11 cellular contexts compared by ENCODE assay signal in genomic region chr3:13574798-13575451, GRCh38. TPM values are rescaled to one million over a fixed set of nuclear protein-coding genes. Genes with fewer than 3 reads are reported as not detected.
DNase-seq lines count a peak whose midpoint lies in the region; ATAC-seq lines count a peak whose summit lies in the region.
"Had no signal": no experiment of that assay in that cellular context is flagged by ENCODE, and none has a peak within 500 bp of the region (broad histone marks: within the 10 kb centered on the region; RNA-seq: fewer than 3 reads in every experiment).

No MANE protein-coding gene starts in this region.

- peaks cover 17% of the 10 kb centered on the region for H3K36me3 ChIP-seq in mesodermal cell (ENCODE audit: control insufficient read depth, insufficient read depth, low read length)

- H3K4me1 ChIP-seq in mesodermal cell (ENCODE audit: control insufficient read depth, insufficient read depth, low read length, poor library complexity, severe bottlenecking): peaks cover 31% of the 10 kb centered on the region

- no peak overlapping the region for H3K4me3 Mint-ChIP-seq in activated T-helper 17 cell treated with anti-CD3 and anti-CD28 coated beads, Interleukin-2, amount 50 U/mL, for 72 hours
- H3K4me3 Mint-ChIP-seq: natural killer cell treated with Interleukin-12 subunit alpha and Interleukin-12 subunit beta and Interleukin-15 and Interleukin-18, amount 100 ng/mL, for 72 hours had no signal

- H3K27ac Mint-ChIP-seq in activated T-helper 17 cell treated with anti-CD3 and anti-CD28 coated beads, Interleukin-2, amount 50 U/mL, for 72 hours: no peak overlapping the region
- H3K27ac Mint-ChIP-seq: natural killer cell treated with Interleukin-12 subunit alpha and Interleukin-12 subunit beta and Interleukin-15 and Interleukin-18, amount 100 ng/mL, for 72 hours had no signal

- H3K9me3 Mint-ChIP-seq in activated T-helper 17 cell treated with anti-CD3 and anti-CD28 coated beads, Interleukin-2, amount 50 U/mL, for 72 hours: no peaks in the 10 kb centered on the region
- H3K9me3 Mint-ChIP-seq: natural killer cell treated with Interleukin-12 subunit alpha and Interleukin-12 subunit beta and Interleukin-15 and Interleukin-18, amount 100 ng/mL, for 72 hours had no signal

- no peaks in the 10 kb centered on the region for H3K4me1 Mint-ChIP-seq in activated T-helper 17 cell treated with anti-CD3 and anti-CD28 coated beads, Interleukin-2, amount 50 U/mL, for 72 hours

- WGBS in mesodermal cell (ENCODE audit: insufficient coverage in 2 of 2), 2 experiments: 46 to 59% methylated on average over 11 to 12 of the region's 18 CpGs

- H3K27me3 Mint-ChIP-seq in activated T-helper 17 cell treated with anti-CD3 and anti-CD28 coated beads, Interleukin-2, amount 50 U/mL, for 72 hours: peaks cover under 1% of the 10 kb centered on the region
- H3K27me3 Mint-ChIP-seq: natural killer cell treated with Interleukin-12 subunit alpha and Interleukin-12 subunit beta and Interleukin-15 and Interleukin-18, amount 100 ng/mL, for 72 hours had no signal

- H3K27ac ChIP-seq in mesodermal cell (ENCODE audit: low read depth, low read length, severe bottlenecking): peak overlapping the region; percentile 66
- H3K27ac ChIP-seq: HL-60 had no signal

- no peaks in the 10 kb centered on the region for H3K36me3 Mint-ChIP-seq in activated T-helper 17 cell treated with anti-CD3 and anti-CD28 coated beads, Interleukin-2, amount 50 U/mL, for 72 hours (ENCODE audit: low read depth)
- H3K36me3 Mint-ChIP-seq: natural killer cell treated with Interleukin-12 subunit alpha and Interleukin-12 subunit beta and Interleukin-15 and Interleukin-18, amount 100 ng/mL, for 72 hours had no signal

- H3K9me3 ChIP-seq in mesodermal cell (ENCODE audit: control insufficient read depth, low read length): no peaks in the 10 kb centered on the region

- no peak overlapping the region for H3K4me3 ChIP-seq in mesodermal cell (ENCODE audit: extremely low read depth, insufficient read depth, low read length, poor library complexity, severe bottlenecking)

- peak; percentile 6 to 7 for DNase-seq in stimulated activated CD4-positive, alpha-beta T cell treated with anti-CD3 and anti-CD28 coated beads, Interleukin-15, amount 100 ng/mL, for 48 hours (ENCODE audit: low read depth in 2 of 2)
- DNase-seq in stimulated activated CD4-positive, alpha-beta T cell treated with anti-CD3 and anti-CD28 coated beads, Interleukin-4, amount 100 ng/mL, for 1 hour: no peak
- DNase-seq in activated gamma-delta T cell treated with Interleukin-2 at 50 U/mL for 16 hours: no peak
- no peak for DNase-seq in NCI-H526 treated with DMSO at 0.1 percent for 48 hours (lab: John Stamatoyannopoulos, UW)
- DNase-seq in NK-92 (lab: John Stamatoyannopoulos, UW; ENCODE audit: unreplicated experiment): no peak
- no peak for DNase-seq in GM19240 (ENCODE audit: insufficient read length, low spot score)
- DNase-seq: NCI-H2171 had no signal

- peak; percentile 85 for ATAC-seq in activated T-helper 17 cell treated with anti-CD3 and anti-CD28 coated beads, Interleukin-2, amount 50 U/mL, for 72 hours (replicated peaks)
- ATAC-seq: natural killer cell treated with Interleukin-12 subunit alpha and Interleukin-12 subunit beta and Interleukin-15 and Interleukin-18, amount 100 ng/mL, for 72 hours had no signal

RNA-seq across cellular contexts. Expression of gene FBLN2, which starts 26.0 kb away (rescaled TPM):
- under 1 TPM in 1 of 2 donors, not detected in 1; 0.19 TPM for total RNA-seq in activated T-helper 17 cell treated with anti-CD3 and anti-CD28 coated beads, Interleukin-2, amount 50 U/mL, for 72 hours
- polyA plus RNA-seq in mesodermal cell (2013, experiment 1 of 2): 172 TPM
- polyA plus RNA-seq in mesodermal cell (2013, experiment 2 of 2): 137 TPM
- total RNA-seq: natural killer cell treated with Interleukin-12 subunit alpha and Interleukin-12 subunit beta and Interleukin-15 and Interleukin-18, amount 100 ng/mL, for 72 hours had no signal

Comparison
In these comparisons a context has a peak if more than half of its experiments do, and no peak if none do; other contexts are left out.
1. DNase-seq: peak in stimulated activated CD4-positive, alpha-beta T cell treated with anti-CD3 and anti-CD28 coated beads, Interleukin-15, amount 100 ng/mL, for 48 hours (2 of 2); none in stimulated activated CD4-positive, alpha-beta T cell treated with anti-CD3 and anti-CD28 coated beads, Interleukin-4, amount 100 ng/mL, for 1 hour (single experiment), activated gamma-delta T cell treated with Interleukin-2 at 50 U/mL for 16 hours (single experiment), NCI-H526 treated with DMSO at 0.1 percent for 48 hours (single experiment), NK-92 (single experiment) and GM19240 (single experiment).